ENCODE assay signal across 8 cellular contexts in the genomic region with DNA sequence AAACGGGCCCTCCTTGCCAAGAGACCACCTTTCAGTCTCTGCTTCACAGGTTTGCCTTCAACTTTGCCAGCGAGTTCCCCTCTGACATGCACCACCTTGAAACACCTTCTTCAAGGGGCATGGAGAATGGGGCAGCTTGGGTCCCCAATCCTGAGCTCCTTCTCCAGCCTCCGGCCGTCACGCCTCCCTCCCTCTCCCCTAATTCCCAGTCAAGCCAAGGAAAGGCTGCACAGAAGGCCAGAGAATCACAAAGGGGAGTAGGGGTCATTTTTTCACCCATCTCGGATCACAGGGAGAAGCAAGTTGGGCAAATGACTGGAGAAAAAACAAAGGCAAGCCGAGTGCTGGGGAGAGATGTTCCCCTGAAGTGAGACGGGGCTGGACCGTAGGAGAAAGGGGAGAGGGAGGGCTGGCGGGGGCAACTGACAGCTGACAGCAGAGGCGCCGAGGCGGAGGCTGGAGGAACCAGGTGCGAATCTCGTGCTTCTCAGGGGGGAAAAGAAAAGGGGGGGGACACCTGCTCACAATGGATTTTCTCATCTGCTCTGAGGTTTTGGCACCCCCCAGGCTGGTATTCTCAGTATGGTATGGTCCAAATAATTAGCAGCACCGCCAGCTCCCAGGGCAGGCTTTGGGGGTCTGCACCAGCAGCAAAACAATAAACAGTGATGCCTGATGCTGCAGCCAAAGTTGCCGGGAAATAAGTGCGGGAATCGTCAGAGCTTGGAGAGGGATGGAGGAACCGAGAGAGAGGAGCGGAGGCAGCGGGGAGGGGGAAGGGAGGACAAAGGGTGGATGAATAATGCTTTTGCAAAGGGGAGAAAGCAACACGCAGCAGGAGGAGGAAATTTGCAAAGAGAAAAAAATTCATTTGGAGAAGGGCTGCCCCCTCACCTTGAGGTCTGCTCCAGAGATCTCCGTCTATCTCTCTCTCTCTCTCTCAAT. TPM values are rescaled to one million over a fixed set of nuclear protein-coding genes. Genes with fewer than 3 reads are reported as not detected.
DNase-seq lines count a peak whose midpoint lies in the region; ATAC-seq and TF ChIP-seq lines count a peak whose summit lies in the region.

No MANE protein-coding gene starts in this region.

- peaks cover 82% of the 10 kb centered on the region for H3K4me1 Mint-ChIP-seq in neural crest cell

- H3K9me3 Mint-ChIP-seq in neural crest cell = peaks cover 5% of the 10 kb centered on the region

- H3K27ac ChIP-seq in DND-41 (ENCODE audit: low read length) (no peak overlapping the region), PC-3 (ENCODE audit: low read length) (no peak overlapping the region)

- H3K36me3 ChIP-seq in DND-41 (ENCODE audit: insufficient read depth, low read length) = no peaks in the 10 kb centered on the region
- H3K36me3 ChIP-seq in PC-3 (ENCODE audit: low read depth, low read length) = no peaks in the 10 kb centered on the region

- ATAC-seq in DND-41 (ENCODE audit: insufficient read depth, low read depth) = peak; percentile 40
- peak; percentile 8 for ATAC-seq in PC-3
- ATAC-seq in GM19023 (IDR thresholded peaks at IDR 0.05; ENCODE audit: unreplicated experiment) = no peak
- no peak for ATAC-seq in GM19328 (IDR thresholded peaks at IDR 0.05; ENCODE audit: unreplicated experiment)

- no TSS peak for BruUV-seq in PC-3 (replicated peaks; lab: Mats Ljungman, UMichigan)

- peaks cover 71% of the 10 kb centered on the region for H3K27me3 Mint-ChIP-seq in neural crest cell (ENCODE audit: low read depth)

- H3K4me1 ChIP-seq in DND-41 (ENCODE audit: insufficient read depth, low read length) (peaks cover 54% of the 10 kb centered on the region), PC-3 (ENCODE audit: insufficient read depth, low read length) (peaks cover 17% of the 10 kb centered on the region)

- POLR2A ChIA-PET in PC-3 (lab: Charles Lee; ENCODE audit: unreplicated experiment) = no interaction called here

- no peaks in the 10 kb centered on the region for H3F3A ChIP-seq in PC-3 (ENCODE audit: low read length, unreplicated experiment)

- peak overlapping the region in 1 of 2 experiments; percentile 45; a peak in 2 of 4 replicates for H3K4me3 ChIP-seq in DND-41 (ENCODE audit: low read depth in 1 of 2, low read length in 2 of 2)
- H3K4me3 ChIP-seq in PC-3 (ENCODE audit: low read length) = peak overlapping the region; percentile 50

- H3K9me3 ChIP-seq in DND-41 (ENCODE audit: insufficient read depth, low read length, severe bottlenecking) = no peaks in the 10 kb centered on the region
- H3K9me3 ChIP-seq in PC-3 (ENCODE audit: low read length) = no peaks in the 10 kb centered on the region

- H3K4me3 Mint-ChIP-seq in neural crest cell = peak overlapping the region; percentile 93

- TF ChIP-seq CTCF in DND-41 (IDR thresholded peaks at IDR 0.05; ENCODE audit: borderline replicate concordance, extremely low read depth, low read length, poor library complexity, severe bottlenecking) (no peak), PC-3 (conservative IDR thresholded peaks at IDR 0.05; ENCODE audit: low read depth, low read length) (no peak), neural crest cell (conservative IDR thresholded peaks at IDR 0.05) (no peak)

- DNase-seq in DND-41 (peak; percentile 59), PC-3 (no peak), ecto neural progenitor cell (ENCODE audit: low spot score) (peak; percentile 69), neural crest cell (ENCODE audit: low read depth, low spot score) (peak; percentile 39), NOMO-1 treated with dmso at 0.1 percent for 144 hours (lab: John Stamatoyannopoulos, UW; ENCODE audit: unreplicated experiment) (no peak)
- DNase-seq in stimulated activated CD4-positive, alpha-beta T cell treated with anti-CD3 and anti-CD28 coated beads, Interleukin-2, amount 100 ng/mL, for 48 hours = no peak

- H3K4me2 ChIP-seq in DND-41 (ENCODE audit: insufficient read depth, low read length) = peak overlapping the region; percentile 65
- H3K4me2 ChIP-seq in PC-3 (ENCODE audit: low read length) = peak overlapping the region; percentile 76

- CTCF ChIA-PET in PC-3 (lab: Charles Lee) = interaction anchor here (0.8 to 1.2 kb wide), 2 partner anchors 156 to 172 kb away, joined by 3 to 4 read pairs; no protein-coding TSS in a partner anchor

- no peaks in the 10 kb centered on the region for H3K79me2 ChIP-seq in DND-41 (ENCODE audit: insufficient read depth, low read length)
- no peaks in the 10 kb centered on the region for H3K79me2 ChIP-seq in PC-3 (ENCODE audit: low read length)

- H3K36me3 Mint-ChIP-seq in neural crest cell (ENCODE audit: low read depth) = no peaks in the 10 kb centered on the region

- H3K27me3 ChIP-seq in DND-41 (ENCODE audit: insufficient read depth, low read length, poor library complexity) (peaks cover 47% of the 10 kb centered on the region), PC-3 (ENCODE audit: low read length) (peaks cover 29% of the 10 kb centered on the region)

- no peaks in the 10 kb centered on the region for H3K9me2 ChIP-seq in PC-3 (replicated peaks; ENCODE audit: low read length)

- intact Hi-C loops in PC-3 (cut with micrococcal nuclease) = no loop called here

- H4K20me1 ChIP-seq in DND-41 (ENCODE audit: insufficient read depth, low read length) = no peaks in the 10 kb centered on the region
- no peaks in the 10 kb centered on the region for H4K20me1 ChIP-seq in PC-3 (ENCODE audit: low read length)

- peak overlapping the region; percentile 31 for H3K9ac ChIP-seq in DND-41 (ENCODE audit: low read depth, low read length)
- no peak overlapping the region for H3K9ac ChIP-seq in PC-3 (ENCODE audit: low read length)

- H2AFZ ChIP-seq in DND-41 (ENCODE audit: low read depth, low read length) = peak overlapping the region; percentile 37; the same call in 1 of the 2 replicates
- H2AFZ ChIP-seq in PC-3 (ENCODE audit: low read length) = no peak overlapping the region

- peak overlapping the region; percentile 85 for H3K27ac Mint-ChIP-seq in neural crest cell (ENCODE audit: unreplicated experiment)

RNA-seq across cellular contexts. Expression of a gene that starts 0.6 kb away (rescaled TPM):
- total RNA-seq in PC-3 (2014; rRNA removed) (not detected in 2 replicates), neural crest cell (0.37 and 0.55 TPM in 2 replicates)

RNA-seq across cellular contexts. Expression of a gene that starts 8.5 kb away (rescaled TPM):
- total RNA-seq in PC-3 (2014; rRNA removed) (23.0 and 28.4 TPM in 2 replicates), neural crest cell (23.8 and 25.7 TPM in 2 replicates)

RNA-seq across cellular contexts. Expression of a gene that starts 18.9 kb away (rescaled TPM):
- total RNA-seq in PC-3 (2014; rRNA removed) (86.7 and 102 TPM in 2 replicates), neural crest cell (42.7 and 50.1 TPM in 2 replicates)

RNA-seq across cellular contexts. Expression of a gene that starts 51.6 kb away (rescaled TPM):
- not detected in 2 replicates for total RNA-seq in PC-3 (2014; rRNA removed)
- 28.0 and 31.7 TPM in 2 replicates for total RNA-seq in neural crest cell

Comparison
In these comparisons a context has a peak if more than half of its experiments do, and no peak if none do; other contexts are left out.
1. ATAC-seq: peak in DND-41 (single experiment) and PC-3 (single experiment); none in GM19023 (single experiment) and GM19328 (single experiment).
2. DNase-seq: peak in DND-41 (single experiment), ecto neural progenitor cell (single experiment) and neural crest cell (single experiment); none in PC-3 (single experiment), NOMO-1 treated with dmso at 0.1 percent for 144 hours (single experiment) and stimulated activated CD4-positive, alpha-beta T cell treated with anti-CD3 and anti-CD28 coated beads, Interleukin-2, amount 100 ng/mL, for 48 hours (0 of 2).